In the genomic region with DNA sequence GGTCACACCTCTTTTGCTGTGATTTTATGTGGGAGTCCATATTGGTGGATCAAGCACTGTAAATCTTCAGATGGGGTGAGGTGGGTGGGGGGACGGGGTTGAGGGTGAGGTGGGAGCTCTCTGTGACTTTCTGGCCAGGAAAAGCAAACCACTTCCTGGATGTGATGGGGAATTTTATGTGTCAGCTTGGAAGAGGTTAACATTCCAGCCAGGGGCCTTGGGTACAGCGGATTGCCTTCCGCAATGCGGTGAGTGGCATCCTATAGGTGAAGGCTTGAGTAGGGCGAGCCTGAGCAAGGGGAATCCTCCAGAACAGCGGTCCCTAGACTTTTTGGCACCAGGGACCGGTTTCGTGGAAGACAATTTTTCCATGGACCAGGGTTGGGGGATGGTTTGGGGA, we compare ENCODE assay signal across 31 cellular contexts. TPM values are rescaled to one million over a fixed set of nuclear protein-coding genes. Genes with fewer than 3 reads are reported as not detected.
"Had no signal": no experiment of that assay in that cellular context is flagged by ENCODE, and none has a peak within 500 bp of the region (broad histone marks: within the 10 kb centered on the region; RNA-seq: fewer than 3 reads in every experiment).

No MANE protein-coding gene starts in this region.

- H3K4me3 Mint-ChIP-seq: activated CD4-positive, alpha-beta T cell treated with anti-CD3 and anti-CD28 coated beads, Interleukin-2, amount 10 ng/mL, durations not matched to agents 7 days and 5 days; activated CD8-positive, alpha-beta memory T cell treated with anti-CD3 and anti-CD28 coated beads, Interleukin-2, amount 10 ng/mL, durations not matched to agents 7 days and 5 days; activated CD8-positive, alpha-beta T cell treated with anti-CD3 and anti-CD28 coated beads for 36 hours; activated naive CD8-positive, alpha-beta T cell; activated T-helper 1 cell treated with anti-CD3 and anti-CD28 coated beads, Interleukin-12 subunit alpha, Interleukin-12 subunit beta, Interleukin-2, Interleukin-4 antibody, amounts not matched to agents 30 ng/mL and 10 ng/mL and 1 ng/mL, durations not matched to agents 14 hours and 24 hours and 36 hours; central memory CD8-positive, alpha-beta T cell; naive thymus-derived CD4-positive, alpha-beta T cell; neural crest cell; T-cell; T-helper 2 cell treated with Interferon-gamma antibody and Interleukin-4, amounts not matched to agents 5 μg/mL and 100 μg/mL, for 36 hours; type B pancreatic cell had no signal

- H3K36me3 Mint-ChIP-seq: activated CD8-positive, alpha-beta memory T cell treated with anti-CD3 and anti-CD28 coated beads, Interleukin-2, amount 10 ng/mL, durations not matched to agents 7 days and 5 days; activated naive CD8-positive, alpha-beta T cell; naive thymus-derived CD4-positive, alpha-beta T cell; T-cell; type B pancreatic cell had no signal

- H3K4me1 Mint-ChIP-seq: activated CD4-positive, alpha-beta T cell treated with anti-CD3 and anti-CD28 coated beads, Interleukin-2, amount 10 ng/mL, durations not matched to agents 7 days and 5 days; activated CD8-positive, alpha-beta memory T cell treated with anti-CD3 and anti-CD28 coated beads, Interleukin-2, amount 10 ng/mL, durations not matched to agents 7 days and 5 days; central memory CD8-positive, alpha-beta T cell; T-cell had no signal

- DNase-seq: activated CD4-positive, alpha-beta T cell treated with anti-CD3 and anti-CD28 coated beads, Interleukin-2, amount 10 ng/mL, durations not matched to agents 7 days and 5 days; activated CD8-positive, alpha-beta memory T cell treated with anti-CD3 and anti-CD28 coated beads, Interleukin-2, amount 10 ng/mL, durations not matched to agents 7 days and 5 days; activated CD8-positive, alpha-beta T cell treated with anti-CD3 and anti-CD28 coated beads for 36 hours; activated T-cell treated with anti-CD3 and anti-CD28 coated beads for 4 hours; colonic mucosa; glutamatergic neuron; left colon; mesendoderm; naive thymus-derived CD4-positive, alpha-beta T cell; posterior cingulate gyrus; retina; spleen; stimulated activated CD4-positive, alpha-beta T cell treated with anti-CD3 and anti-CD28 coated beads, Interleukin-4, amount 100 ng/mL, for 1 hour; stimulated activated naive CD4-positive, alpha-beta T cell; T-cell; testis had no signal

- H3K4me3 ChIP-seq: adrenal gland, ascending aorta, colonic mucosa, dorsolateral prefrontal cortex, esophagus muscularis mucosa, spleen, testis had no signal

- H3K9me3 ChIP-seq: adrenal gland, ascending aorta, colonic mucosa, esophagus muscularis mucosa, spleen, testis had no signal

- H3K9me3 Mint-ChIP-seq: activated CD4-positive, alpha-beta T cell treated with anti-CD3 and anti-CD28 coated beads, Interleukin-2, amount 10 ng/mL, durations not matched to agents 7 days and 5 days; activated CD8-positive, alpha-beta T cell treated with anti-CD3 and anti-CD28 coated beads for 36 hours; activated T-helper 1 cell treated with anti-CD3 and anti-CD28 coated beads, Interleukin-12 subunit alpha, Interleukin-12 subunit beta, Interleukin-2, Interleukin-4 antibody, amounts not matched to agents 30 ng/mL and 10 ng/mL and 1 ng/mL, durations not matched to agents 14 hours and 24 hours and 36 hours; central memory CD8-positive, alpha-beta T cell; naive thymus-derived CD4-positive, alpha-beta T cell; neural crest cell; T-cell; T-helper 2 cell treated with Interferon-gamma antibody and Interleukin-4, amounts not matched to agents 5 μg/mL and 100 μg/mL, for 36 hours; type B pancreatic cell had no signal

- ATAC-seq: activated CD4-positive, CD25-positive, alpha-beta regulatory T cell treated with anti-CD3 and anti-CD28 coated beads, Interleukin-2, amount 50 U/mL, for 24 hours; activated CD8-positive, alpha-beta memory T cell treated with anti-CD3 and anti-CD28 coated beads, Interleukin-2, amount 10 ng/mL, durations not matched to agents 7 days and 5 days; activated CD8-positive, alpha-beta T cell treated with anti-CD3 and anti-CD28 coated beads for 36 hours; left colon; naive thymus-derived CD4-positive, alpha-beta T cell; T-cell had no signal

- H3K27ac ChIP-seq: adrenal gland, ascending aorta, colonic mucosa, dorsolateral prefrontal cortex, esophagus muscularis mucosa, spleen, testis, VCaP had no signal

- H3K36me3 ChIP-seq: adrenal gland, ascending aorta, colonic mucosa, esophagus muscularis mucosa, spleen had no signal

- H3K4me1 ChIP-seq: adrenal gland, ascending aorta, colonic mucosa, esophagus muscularis mucosa, spleen, testis had no signal

- H3K27ac Mint-ChIP-seq: activated CD4-positive, alpha-beta T cell treated with anti-CD3 and anti-CD28 coated beads, Interleukin-2, amount 10 ng/mL, durations not matched to agents 7 days and 5 days; activated CD8-positive, alpha-beta memory T cell treated with anti-CD3 and anti-CD28 coated beads, Interleukin-2, amount 10 ng/mL, durations not matched to agents 7 days and 5 days; activated CD8-positive, alpha-beta T cell treated with anti-CD3 and anti-CD28 coated beads for 36 hours; activated naive CD8-positive, alpha-beta T cell; activated T-helper 1 cell treated with anti-CD3 and anti-CD28 coated beads, Interleukin-12 subunit alpha, Interleukin-12 subunit beta, Interleukin-2, Interleukin-4 antibody, amounts not matched to agents 30 ng/mL and 10 ng/mL and 1 ng/mL, durations not matched to agents 14 hours and 24 hours and 36 hours; naive thymus-derived CD4-positive, alpha-beta T cell; T-cell; T-helper 2 cell treated with Interferon-gamma antibody and Interleukin-4, amounts not matched to agents 5 μg/mL and 100 μg/mL, for 36 hours; type B pancreatic cell had no signal

- H3K27me3 ChIP-seq: adrenal gland, ascending aorta, colonic mucosa, testis had no signal

RNA-seq across cellular contexts. Expression of a gene that starts 36.2 kb away (rescaled TPM):
- total RNA-seq: activated CD4-positive, alpha-beta T cell treated with anti-CD3 and anti-CD28 coated beads, Interleukin-2, amount 10 ng/mL, durations not matched to agents 7 days and 5 days; activated CD8-positive, alpha-beta memory T cell treated with anti-CD3 and anti-CD28 coated beads, Interleukin-2, amount 10 ng/mL, durations not matched to agents 7 days and 5 days; activated CD8-positive, alpha-beta T cell treated with anti-CD3 and anti-CD28 coated beads for 36 hours; activated T-helper 1 cell treated with anti-CD3 and anti-CD28 coated beads, Interleukin-12 subunit alpha, Interleukin-12 subunit beta, Interleukin-2, Interleukin-4 antibody, amounts not matched to agents 30 ng/mL and 10 ng/mL and 1 ng/mL, durations not matched to agents 14 hours and 24 hours and 36 hours; frontal cortex; left colon; lower leg skin; naive thymus-derived CD4-positive, alpha-beta T cell; omental fat pad had no signal
- polyA plus RNA-seq: naive thymus-derived CD4-positive, alpha-beta T cell; spleen had no signal
